ENCODE assay signal across 8 cellular contexts in the genomic region with DNA sequence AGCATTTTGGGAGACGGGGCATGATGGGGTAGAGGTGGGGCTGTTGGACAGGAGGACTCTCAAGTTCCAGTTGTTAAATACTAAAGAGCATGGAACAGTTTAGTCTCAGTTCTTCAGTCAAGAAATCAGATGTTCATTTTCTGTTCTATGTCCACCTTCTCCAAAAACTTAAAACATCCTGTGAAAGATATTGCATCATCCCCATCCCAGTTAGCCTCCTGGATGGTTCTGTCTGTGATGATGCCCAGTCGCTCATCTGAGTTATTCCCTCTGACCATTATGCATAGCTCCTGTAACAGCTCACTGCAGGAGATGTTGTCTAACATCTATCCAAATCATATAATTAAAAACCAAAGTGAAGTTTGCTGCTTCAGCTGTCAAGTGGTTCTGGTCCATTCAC.
"Had no signal": no experiment of that assay in that cellular context is flagged by ENCODE, and none has a peak within 500 bp of the region (broad histone marks: within the 10 kb centered on the region; RNA-seq: fewer than 3 reads in every experiment).

No MANE protein-coding gene starts in this region.

- ATAC-seq: GM12878 had no signal

- DNase-seq: GDM1, GF-D8 had no signal

- H3K4me3 ChIP-seq: GM12878 had no signal

- FAIRE-seq: G401.6, GM12878, GM12891, GM12892, GM18507, GM19239 had no signal
